In genomic region chr16:56681939-56682702, GRCh38 we compare ENCODE assay signal across 1 cellular context.
TF ChIP-seq lines count a peak whose summit lies in the region.

MT1X (plus strand) TSS chr16:56682470; CDS start chr16:56682541, 71 bp downstream.

TF ChIP-seq in HepG2, 621 proteins besides CTCF, POLR2A, EP300 and RAD21 (continued from another document and continues in another):
- TF ChIP-seq MZF1 (CRISPR knock-in tag; IDR thresholded peaks at IDR 0.05; ENCODE audit: borderline replicate concordance) (no peak), ZNF367 (CRISPR knock-in tag; IDR thresholded peaks at IDR 0.05; ENCODE audit: borderline replicate concordance) (no peak), ZC3H13 (CRISPR knock-in tag; IDR thresholded peaks at IDR 0.05) (no peak), ZMYM3 (CRISPR knock-in tag; IDR thresholded peaks at IDR 0.05) (peak; percentile 76), CBFB (CRISPR knock-in tag; IDR thresholded peaks at IDR 0.05) (0 out of 2 replicates have a peak, but pooled peaks have one; percentile 28), SMAD9 (CRISPR knock-in tag; IDR thresholded peaks at IDR 0.05) (no peak), ZSCAN31 (CRISPR knock-in tag; IDR thresholded peaks at IDR 0.05; ENCODE audit: low read depth) (peak; percentile 82), ZNF432 (CRISPR knock-in tag; IDR thresholded peaks at IDR 0.05; ENCODE audit: borderline replicate concordance) (0 out of 2 replicates have a peak, but pooled peaks have one; percentile 59), ZNF350 (CRISPR knock-in tag; IDR thresholded peaks at IDR 0.05; ENCODE audit: borderline replicate concordance, low read depth) (peak; percentile 71), ZNF225 (CRISPR knock-in tag; IDR thresholded peaks at IDR 0.05) (0 out of 2 replicates have a peak, but pooled peaks have one; percentile 18), SIX1 (CRISPR knock-in tag; IDR thresholded peaks at IDR 0.05; ENCODE audit: borderline replicate concordance) (no peak), RBAK (CRISPR knock-in tag; IDR thresholded peaks at IDR 0.05) (no peak; the same call in 1 of the 2 replicates), ZNF431 (CRISPR knock-in tag; IDR thresholded peaks at IDR 0.05; ENCODE audit: borderline replicate concordance, low read depth) (no peak), MIXL1 (CRISPR knock-in tag; IDR thresholded peaks at IDR 0.05) (no peak), ZNF552 (CRISPR knock-in tag; IDR thresholded peaks at IDR 0.05; ENCODE audit: borderline replicate concordance) (0 out of 2 replicates have a peak, but pooled peaks have one; percentile 43), ZNF230 (CRISPR knock-in tag; IDR thresholded peaks at IDR 0.05) (0 out of 2 replicates have a peak, but pooled peaks have one; percentile 70), PHF21A (CRISPR knock-in tag; IDR thresholded peaks at IDR 0.05) (peak; percentile 84), ATF7-NPFF (CRISPR knock-in tag; IDR thresholded peaks at IDR 0.05; ENCODE audit: low read depth) (peak; percentile 87), ZNF280B (CRISPR knock-in tag; IDR thresholded peaks at IDR 0.05; ENCODE audit: borderline replicate concordance) (0 out of 2 replicates have a peak, but pooled peaks have one; percentile 47), ISL2 (CRISPR knock-in tag; IDR thresholded peaks at IDR 0.05) (peak; percentile 33; the same call in 1 of the 2 replicates), MTF1 (CRISPR knock-in tag; IDR thresholded peaks at IDR 0.05) (peak; percentile 100), HNF1B (CRISPR knock-in tag; IDR thresholded peaks at IDR 0.05) (peak; percentile 70; the same call in 1 of the 2 replicates), SIX4 (CRISPR knock-in tag; IDR thresholded peaks at IDR 0.05) (no peak), ATF3 (CRISPR knock-in tag; IDR thresholded peaks at IDR 0.05) (no peak), ZNF616 (CRISPR knock-in tag; IDR thresholded peaks at IDR 0.05; ENCODE audit: low read depth) (no peak), KLF9 (CRISPR knock-in tag; IDR thresholded peaks at IDR 0.05; ENCODE audit: low read depth) (peak; percentile 29; the same call in 1 of the 2 replicates), MEIS1 (CRISPR knock-in tag; IDR thresholded peaks at IDR 0.05; ENCODE audit: borderline replicate concordance) (no peak), ZBTB34 (CRISPR knock-in tag; IDR thresholded peaks at IDR 0.05) (no peak), TFDP1 (CRISPR knock-in tag; IDR thresholded peaks at IDR 0.05; ENCODE audit: borderline replicate concordance) (peak; percentile 41; the same call in 1 of the 2 replicates), MXD3 (CRISPR knock-in tag; IDR thresholded peaks at IDR 0.05) (no peak; the same call in 1 of the 2 replicates), AGO1 (IDR thresholded peaks at IDR 0.05; ENCODE audit: low read depth, low read length, poor library complexity, severe bottlenecking) (no peak), ZNF790 (CRISPR knock-in tag; IDR thresholded peaks at IDR 0.05; ENCODE audit: borderline replicate concordance) (no peak; the same call in 1 of the 2 replicates), ZKSCAN8 (CRISPR knock-in tag; IDR thresholded peaks at IDR 0.05; ENCODE audit: borderline replicate concordance) (peak; percentile 14; the same call in 1 of the 2 replicates), REST (IDR thresholded peaks at IDR 0.05; ENCODE audit: borderline replicate concordance in 1 of 2, low read depth in 1 of 2, low read length in 2 of 2) (peak in 1 of 2 experiments; percentile 20; a peak in 1 of 4 replicates), SYNCRIP (IDR thresholded peaks at IDR 0.05; ENCODE audit: insufficient read depth, low read depth, low read length) (no peak), IKZF1 (IDR thresholded peaks at IDR 0.05) (no peak), ZNF17 (CRISPR knock-in tag; IDR thresholded peaks at IDR 0.05) (no peak), ZNF142 (CRISPR knock-in tag; IDR thresholded peaks at IDR 0.05) (peak; percentile 57; the same call in 1 of the 2 replicates), GTF3A (CRISPR knock-in tag; conservative IDR thresholded peaks at IDR 0.05) (no peak), ZSCAN5A (CRISPR knock-in tag; IDR thresholded peaks at IDR 0.05; ENCODE audit: borderline replicate concordance) (0 out of 2 replicates have a peak, but pooled peaks have one; percentile 55), POLR2G (IDR thresholded peaks at IDR 0.05; ENCODE audit: low read depth, low read length) (peak; percentile 98), KDM2A (CRISPR knock-in tag; IDR thresholded peaks at IDR 0.05; ENCODE audit: borderline replicate concordance, low read depth) (peak; percentile 87; the same call in 1 of the 2 replicates)
